In genomic region chr10:66869635-66870034, GRCh38 we compare ENCODE assay signal across 6 cellular contexts. TPM values are rescaled to one million over a fixed set of nuclear protein-coding genes. Genes with fewer than 3 reads are reported as not detected.
"Had no signal": no experiment of that assay in that cellular context is flagged by ENCODE, and none has a peak within 500 bp of the region (broad histone marks: within the 10 kb centered on the region; RNA-seq: fewer than 3 reads in every experiment).

No MANE protein-coding gene starts in this region.

- DNase-seq: H9, HCEC 1CT, IMR-90 had no signal

- ATAC-seq: GM23338, K562 had no signal

- H3K4me3 ChIP-seq: GM23338, K562 had no signal

RNA-seq across cellular contexts. Expression of gene LRRTM3, which starts 56.2 kb away (rescaled TPM):
- total RNA-seq: HT-29, K562 had no signal
- polyA plus RNA-seq: IMR-90, K562 had no signal
